In genomic region chr2:8380573-8380972, GRCh38 we compare ENCODE assay signal across 10 cellular contexts.
DNase-seq lines count a peak whose midpoint lies in the region; ATAC-seq and TF ChIP-seq lines count a peak whose summit lies in the region.
"Had no signal": no experiment of that assay in that cellular context is flagged by ENCODE, and none has a peak within 500 bp of the region (broad histone marks: within the 10 kb centered on the region; RNA-seq: fewer than 3 reads in every experiment).

No MANE protein-coding gene starts in this region.

- peak overlapping the region in 10 of 11 experiments; percentile 39 to 75 (median 67); a peak in 18 of 22 replicates for H3K9ac ChIP-seq in BLaER1 treated with 17β-estradiol and CSF1 and Interleukin-3, amounts not matched to agents 10 nM and 100 nM
- H3K9ac ChIP-seq in smooth muscle cell (ENCODE audit: low read depth) = no peak overlapping the region

- peak overlapping the region in 3 of 10 experiments; percentile 29 to 33 (median 30); a peak in 2 of 20 replicates for H3K4me3 ChIP-seq in BLaER1 treated with 17β-estradiol and CSF1 and Interleukin-3, amounts not matched to agents 10 nM and 100 nM
- no peak overlapping the region for H3K4me3 ChIP-seq in smooth muscle cell

- ATAC-seq in GM19025 (IDR thresholded peaks at IDR 0.05; ENCODE audit: low read depth, unreplicated experiment) (peak; percentile 53), HG02763 (IDR thresholded peaks at IDR 0.05; ENCODE audit: unreplicated experiment) (peak; percentile 67), HG03521 (IDR thresholded peaks at IDR 0.05; ENCODE audit: unreplicated experiment) (no peak), esophagus mucosa (no peak)

- H3K4me2 ChIP-seq in BLaER1 treated with 17β-estradiol and CSF1 and Interleukin-3, amounts not matched to agents 10 nM and 100 nM = peak overlapping the region; percentile 76 to 96 (median 88)
- no peak overlapping the region for H3K4me2 ChIP-seq in smooth muscle cell

- TF ChIP-seq CTCF in smooth muscle cell (IDR thresholded peaks at IDR 0.05; ENCODE audit: borderline replicate concordance, insufficient read depth, poor library complexity, severe bottlenecking) = no peak

- H3K27ac ChIP-seq in BLaER1 treated with 17β-estradiol and CSF1 and Interleukin-3, amounts not matched to agents 10 nM and 100 nM = peak overlapping the region; percentile 2 to 86 (median 78); a peak in 20 of 22 replicates
- no peak overlapping the region for H3K27ac ChIP-seq in smooth muscle cell (ENCODE audit: low read depth)

- no peaks in the 10 kb centered on the region for H3K9me3 ChIP-seq in BLaER1 treated with 17β-estradiol and CSF1 and Interleukin-3, amounts not matched to agents 10 nM and 100 nM (replicated peaks in 1 of 11)
- no peaks in the 10 kb centered on the region for H3K9me3 ChIP-seq in smooth muscle cell (replicated peaks; ENCODE audit: low read depth)

- H2AFZ ChIP-seq in smooth muscle cell (ENCODE audit: low read depth) = no peak overlapping the region

- H3K36me3 ChIP-seq in BLaER1 treated with 17β-estradiol and CSF1 and Interleukin-3, amounts not matched to agents 10 nM and 100 nM = no peaks in the 10 kb centered on the region
- no peaks in the 10 kb centered on the region for H3K36me3 ChIP-seq in smooth muscle cell (ENCODE audit: low read depth)

- no peaks in the 10 kb centered on the region for H3F3A ChIP-seq in smooth muscle cell (ENCODE audit: low read depth)

- H3K79me2 ChIP-seq in smooth muscle cell (ENCODE audit: low read depth) = no peaks in the 10 kb centered on the region

- no peaks in the 10 kb centered on the region for H4K20me1 ChIP-seq in BLaER1 treated with 17β-estradiol and CSF1 and Interleukin-3, amounts not matched to agents 10 nM and 100 nM
- no peaks in the 10 kb centered on the region for H4K20me1 ChIP-seq in smooth muscle cell (ENCODE audit: low read depth)

- peaks cover 37 to 66% (median 52%) of the 10 kb centered on the region in 10 experiments for H3K4me1 ChIP-seq in BLaER1 treated with 17β-estradiol and CSF1 and Interleukin-3, amounts not matched to agents 10 nM and 100 nM
- no peaks in the 10 kb centered on the region for H3K4me1 ChIP-seq in smooth muscle cell (ENCODE audit: low read depth)

- H3K27me3 ChIP-seq in BLaER1 treated with 17β-estradiol and CSF1 and Interleukin-3, amounts not matched to agents 10 nM and 100 nM = no peaks in the 10 kb centered on the region
- no peaks in the 10 kb centered on the region for H3K27me3 ChIP-seq in smooth muscle cell (ENCODE audit: low read depth)

- DNase-seq in NCI-H526 treated with DMSO at 0.1 percent for 48 hours (lab: John Stamatoyannopoulos, UW) = peak; percentile 34
- no peak for DNase-seq in EL
- no peak for DNase-seq in smooth muscle cell (lab: John Stamatoyannopoulos, UW; ENCODE audit: unreplicated experiment)
- DNase-seq: GF-D8, NCI-H146 had no signal

- WGBS in smooth muscle cell (ENCODE audit: low lambda C conversion rate) = 76% methylated on average over 3 of the region's 3 CpGs

Comparison
In these comparisons a context has a peak if more than half of its experiments do, and no peak if none do; other contexts are left out.
1. ATAC-seq: peak in GM19025 (single experiment) and HG02763 (single experiment); none in HG03521 (single experiment) and esophagus mucosa (single experiment).